ENCODE assay signal across 1 cellular context in the genomic region with DNA sequence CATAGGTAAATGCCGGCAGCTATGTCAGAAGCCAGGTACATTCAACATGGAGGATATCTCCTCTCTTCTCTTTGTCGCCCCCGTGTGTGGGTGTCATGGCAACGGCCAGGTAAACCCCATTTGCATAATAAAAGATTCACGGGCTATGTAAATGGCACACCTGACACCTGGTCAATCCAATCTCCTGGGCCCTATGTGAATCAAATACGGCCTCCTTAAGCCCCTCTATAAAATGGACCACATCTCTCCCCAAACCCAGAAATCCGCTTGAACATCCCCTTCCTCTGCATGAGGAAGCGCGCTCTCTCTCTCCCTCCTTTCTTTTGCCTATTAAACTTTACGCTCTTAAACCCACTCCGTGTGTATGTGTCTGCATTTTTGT.
TF ChIP-seq lines count a peak whose summit lies in the region.

No MANE protein-coding gene starts in this region.

TF ChIP-seq in SK-N-SH treated with all-trans-retinoic acid at 6 μM for 48 hours, 23 proteins besides CTCF, POLR2A, EP300 and RAD21:
- TF ChIP-seq CSDC2 (CRISPR knock-in tag; IDR thresholded peaks at IDR 0.05), result no peak
- no peak for TF ChIP-seq OSR1 (CRISPR knock-in tag; IDR thresholded peaks at IDR 0.05)
- no peak for TF ChIP-seq SNAI2 (CRISPR knock-in tag; IDR thresholded peaks at IDR 0.05)
- TF ChIP-seq ZNF8 (CRISPR knock-in tag; IDR thresholded peaks at IDR 0.05), result no peak
- no peak for TF ChIP-seq TCF4 (CRISPR knock-in tag; IDR thresholded peaks at IDR 0.05; ENCODE audit: borderline replicate concordance)
- TF ChIP-seq TOX (CRISPR knock-in tag; IDR thresholded peaks at IDR 0.05; ENCODE audit: borderline replicate concordance), result no peak
- no peak for TF ChIP-seq ZFP30 (CRISPR knock-in tag; IDR thresholded peaks at IDR 0.05)
- TF ChIP-seq BACH2 (CRISPR knock-in tag; IDR thresholded peaks at IDR 0.05; ENCODE audit: borderline replicate concordance), result no peak
- no peak for TF ChIP-seq GLIS3 (CRISPR knock-in tag; IDR thresholded peaks at IDR 0.05)
- TF ChIP-seq ISL1 (CRISPR knock-in tag; IDR thresholded peaks at IDR 0.05), result no peak
- TF ChIP-seq, protein P1, sequence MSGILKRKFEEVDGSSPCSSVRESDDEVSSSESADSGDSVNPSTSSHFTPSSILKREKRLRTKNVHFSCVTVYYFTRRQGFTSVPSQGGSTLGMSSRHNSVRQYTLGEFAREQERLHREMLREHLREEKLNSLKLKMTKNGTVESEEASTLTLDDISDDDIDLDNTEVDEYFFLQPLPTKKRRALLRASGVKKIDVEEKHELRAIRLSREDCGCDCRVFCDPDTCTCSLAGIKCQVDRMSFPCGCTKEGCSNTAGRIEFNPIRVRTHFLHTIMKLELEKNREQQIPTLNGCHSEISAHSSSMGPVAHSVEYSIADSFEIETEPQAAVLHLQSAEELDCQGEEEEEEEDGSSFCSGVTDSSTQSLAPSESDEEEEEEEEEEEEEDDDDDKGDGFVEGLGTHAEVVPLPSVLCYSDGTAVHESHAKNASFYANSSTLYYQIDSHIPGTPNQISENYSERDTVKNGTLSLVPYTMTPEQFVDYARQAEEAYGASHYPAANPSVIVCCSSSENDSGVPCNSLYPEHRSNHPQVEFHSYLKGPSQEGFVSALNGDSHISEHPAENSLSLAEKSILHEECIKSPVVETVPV (CRISPR knock-in tag; IDR thresholded peaks at IDR 0.05), result no peak
- TF ChIP-seq ZC3H10 (CRISPR knock-in tag; IDR thresholded peaks at IDR 0.05), result no peak
- TF ChIP-seq TSHZ2 (CRISPR knock-in tag; IDR thresholded peaks at IDR 0.05), result no peak
- no peak for TF ChIP-seq ARNTL (CRISPR knock-in tag; IDR thresholded peaks at IDR 0.05; ENCODE audit: borderline replicate concordance, low read depth)
- TF ChIP-seq PATZ1 (CRISPR knock-in tag; IDR thresholded peaks at IDR 0.05; ENCODE audit: borderline replicate concordance), result no peak
- TF ChIP-seq POU6F1 (CRISPR knock-in tag; IDR thresholded peaks at IDR 0.05; ENCODE audit: borderline replicate concordance, low read depth), result no peak
- no peak for TF ChIP-seq RARB (CRISPR knock-in tag; IDR thresholded peaks at IDR 0.05)
- no peak for TF ChIP-seq ZNF70 (CRISPR knock-in tag; IDR thresholded peaks at IDR 0.05)
- TF ChIP-seq, protein P2, sequence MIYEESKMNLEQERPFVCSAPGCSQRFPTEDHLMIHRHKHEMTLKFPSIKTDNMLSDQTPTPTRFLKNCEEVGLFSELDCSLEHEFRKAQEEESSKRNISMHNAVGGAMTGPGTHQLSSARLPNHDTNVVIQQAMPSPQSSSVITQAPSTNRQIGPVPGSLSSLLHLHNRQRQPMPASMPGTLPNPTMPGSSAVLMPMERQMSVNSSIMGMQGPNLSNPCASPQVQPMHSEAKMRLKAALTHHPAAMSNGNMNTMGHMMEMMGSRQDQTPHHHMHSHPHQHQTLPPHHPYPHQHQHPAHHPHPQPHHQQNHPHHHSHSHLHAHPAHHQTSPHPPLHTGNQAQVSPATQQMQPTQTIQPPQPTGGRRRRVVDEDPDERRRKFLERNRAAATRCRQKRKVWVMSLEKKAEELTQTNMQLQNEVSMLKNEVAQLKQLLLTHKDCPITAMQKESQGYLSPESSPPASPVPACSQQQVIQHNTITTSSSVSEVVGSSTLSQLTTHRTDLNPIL (CRISPR knock-in tag; IDR thresholded peaks at IDR 0.05; ENCODE audit: low read depth), result no peak
